In the genomic region with DNA sequence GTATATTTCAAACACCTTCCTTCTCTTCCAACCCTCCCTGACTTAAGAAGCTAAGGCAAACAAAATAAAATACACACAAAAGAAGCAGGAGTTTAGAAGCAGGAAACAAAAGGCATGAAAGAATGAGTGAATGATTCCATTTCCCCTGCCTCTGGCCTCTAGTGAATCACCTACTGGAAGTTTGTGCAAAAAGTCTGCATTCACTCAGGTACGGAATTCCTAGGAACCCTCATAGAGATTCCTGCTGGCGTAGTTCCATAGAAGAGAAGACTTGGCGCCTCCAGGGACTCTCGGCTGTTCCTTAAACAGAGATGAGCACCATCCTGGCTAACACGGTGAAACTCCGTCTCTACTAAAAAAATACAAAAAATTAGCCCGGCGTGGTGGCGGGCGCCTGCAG, we compare ENCODE assay signal across 23 cellular contexts.
"Had no signal": no experiment of that assay in that cellular context is flagged by ENCODE, and none has a peak within 500 bp of the region (broad histone marks: within the 10 kb centered on the region; RNA-seq: fewer than 3 reads in every experiment).

No MANE protein-coding gene starts in this region.

- H3K9me3 ChIP-seq: adrenal gland, ascending aorta, colonic mucosa, gastroesophageal sphincter, transverse colon had no signal

- H3K27me3 Mint-ChIP-seq: activated naive CD4-positive, alpha-beta T cell treated with anti-CD3 and anti-CD28 coated beads, Interleukin-2, amount 50 U/mL, for 24 hours; progenitor cell of endocrine pancreas; stimulated activated naive B cell treated with anti-CD40 and anti-IgM and Interleukin-4, amounts not matched to agents 10 μg/mL and 1 μg/mL and 100 μg/mL, for 72 hours had no signal

- H3K4me2 ChIP-seq: neural progenitor cell had no signal

- ATAC-seq: gastroesophageal sphincter; left ventricle myocardium superior; stimulated activated naive B cell treated with anti-CD40 and anti-IgM and Interleukin-4, amounts not matched to agents 10 μg/mL and 1 μg/mL and 100 μg/mL, for 72 hours had no signal

- H3K9me3 Mint-ChIP-seq: activated naive CD4-positive, alpha-beta T cell treated with anti-CD3 and anti-CD28 coated beads, Interleukin-2, amount 50 U/mL, for 24 hours; stimulated activated naive B cell treated with anti-CD40 and anti-IgM and Interleukin-4, amounts not matched to agents 10 μg/mL and 1 μg/mL and 100 μg/mL, for 72 hours had no signal

- H3K36me3 Mint-ChIP-seq: neural progenitor cell; stimulated activated naive B cell treated with anti-CD40 and anti-IgM and Interleukin-4, amounts not matched to agents 10 μg/mL and 1 μg/mL and 100 μg/mL, for 72 hours had no signal

- H2AFZ ChIP-seq: neural progenitor cell had no signal

- H3K4me3 ChIP-seq: adrenal gland, ascending aorta, colonic mucosa, gastroesophageal sphincter, neural progenitor cell, transverse colon had no signal

- H3K36me3 ChIP-seq: adrenal gland, ascending aorta, colonic mucosa, gastroesophageal sphincter, neural progenitor cell, transverse colon, WERI-Rb-1 had no signal

- H3K27ac ChIP-seq: colonic mucosa, epithelial cell of prostate, neural progenitor cell, WERI-Rb-1 had no signal

- DNase-seq: activated CD4-positive, alpha-beta T cell treated with anti-CD3 and anti-CD28 coated beads for 1 hour; activated CD4-positive, alpha-beta T cell treated with anti-CD3 and anti-CD28 coated beads, Interleukin-2, amount 50 U/mL, for 1 hour; activated gamma-delta T cell treated with Interleukin-2 at 50 U/mL for 16 hours; activated T-cell treated with anti-CD3 and anti-CD28 coated beads, Interleukin-2, amount 50 U/mL, for 1 hour; adrenal gland; colonic mucosa; endodermal cell; head of caudate nucleus; hypothalamus; left ventricle myocardium superior; mammary epithelial cell; midbrain; stimulated activated CD4-positive, alpha-beta T cell treated with anti-CD3 and anti-CD28 coated beads, Interleukin-2, amount 100 ng/mL, for 48 hours; stimulated activated CD8-positive, alpha-beta memory T cell treated with anti-CD3 and anti-CD28 coated beads, Interleukin-4, amount 100 ng/mL, for 48 hours; stimulated activated naive B cell treated with anti-CD40 and anti-IgM and Interleukin-4, amounts not matched to agents 10 μg/mL and 1 μg/mL and 100 μg/mL, for 72 hours; transverse colon; WERI-Rb-1 had no signal

- H3K4me3 Mint-ChIP-seq: activated naive CD4-positive, alpha-beta T cell treated with anti-CD3 and anti-CD28 coated beads, Interleukin-2, amount 50 U/mL, for 24 hours; endodermal cell; neural progenitor cell; stimulated activated naive B cell treated with anti-CD40 and anti-IgM and Interleukin-4, amounts not matched to agents 10 μg/mL and 1 μg/mL and 100 μg/mL, for 72 hours had no signal

- H3K9ac ChIP-seq: neural progenitor cell had no signal

- H3K27ac Mint-ChIP-seq: activated naive CD4-positive, alpha-beta T cell treated with anti-CD3 and anti-CD28 coated beads, Interleukin-2, amount 50 U/mL, for 24 hours; endodermal cell; progenitor cell of endocrine pancreas; stimulated activated naive B cell treated with anti-CD40 and anti-IgM and Interleukin-4, amounts not matched to agents 10 μg/mL and 1 μg/mL and 100 μg/mL, for 72 hours had no signal

- H3K27me3 ChIP-seq: adrenal gland, ascending aorta, colonic mucosa, gastroesophageal sphincter, neural progenitor cell, transverse colon had no signal
